Comparison of ENCODE assay signal across 11 cellular contexts in genomic region chr7:99969813-99970212, GRCh38. TPM values are rescaled to one million over a fixed set of nuclear protein-coding genes. Genes with fewer than 3 reads are reported as not detected.
"Had no signal": no experiment of that assay in that cellular context is flagged by ENCODE, and none has a peak within 500 bp of the region (broad histone marks: within the 10 kb centered on the region; RNA-seq: fewer than 3 reads in every experiment).

No MANE protein-coding gene starts in this region.

RNA-seq across cellular contexts. Expression of gene AZGP1, which starts 6.0 kb away (rescaled TPM):
- total RNA-seq: activated CD4-positive, alpha-beta memory T cell treated with anti-CD3 and anti-CD28 coated beads, Interleukin-2, amount 10 ng/mL, durations not matched to agents 7 days and 5 days; activated CD4-positive, alpha-beta T cell treated with anti-CD3 and anti-CD28 coated beads for 36 hours; activated CD8-positive, alpha-beta memory T cell treated with anti-CD3 and anti-CD28 coated beads for 36 hours; activated naive CD4-positive, alpha-beta T cell treated with anti-CD3 and anti-CD28 coated beads for 36 hours; astrocyte; cardiac muscle cell; LHCN-M2; SJSA1; T-helper 1 cell treated with Interleukin-12 subunit alpha and Interleukin-12 subunit beta and Interleukin-4 antibody, amounts not matched to agents 30 ng/mL and 1 ng/mL, for 36 hours had no signal

RNA-seq across cellular contexts. Expression of gene GJC3, which starts 40.4 kb away (rescaled TPM):
- total RNA-seq: activated CD4-positive, alpha-beta memory T cell treated with anti-CD3 and anti-CD28 coated beads, Interleukin-2, amount 10 ng/mL, durations not matched to agents 7 days and 5 days; activated T-helper 17 cell treated with anti-CD3 and anti-CD28 coated beads, Interleukin-2, amount 50 U/mL, for 72 hours; astrocyte; cardiac muscle cell; LHCN-M2; M059J; SJSA1 had no signal
